ENCODE assay signal across 8 cellular contexts in the genomic region with DNA sequence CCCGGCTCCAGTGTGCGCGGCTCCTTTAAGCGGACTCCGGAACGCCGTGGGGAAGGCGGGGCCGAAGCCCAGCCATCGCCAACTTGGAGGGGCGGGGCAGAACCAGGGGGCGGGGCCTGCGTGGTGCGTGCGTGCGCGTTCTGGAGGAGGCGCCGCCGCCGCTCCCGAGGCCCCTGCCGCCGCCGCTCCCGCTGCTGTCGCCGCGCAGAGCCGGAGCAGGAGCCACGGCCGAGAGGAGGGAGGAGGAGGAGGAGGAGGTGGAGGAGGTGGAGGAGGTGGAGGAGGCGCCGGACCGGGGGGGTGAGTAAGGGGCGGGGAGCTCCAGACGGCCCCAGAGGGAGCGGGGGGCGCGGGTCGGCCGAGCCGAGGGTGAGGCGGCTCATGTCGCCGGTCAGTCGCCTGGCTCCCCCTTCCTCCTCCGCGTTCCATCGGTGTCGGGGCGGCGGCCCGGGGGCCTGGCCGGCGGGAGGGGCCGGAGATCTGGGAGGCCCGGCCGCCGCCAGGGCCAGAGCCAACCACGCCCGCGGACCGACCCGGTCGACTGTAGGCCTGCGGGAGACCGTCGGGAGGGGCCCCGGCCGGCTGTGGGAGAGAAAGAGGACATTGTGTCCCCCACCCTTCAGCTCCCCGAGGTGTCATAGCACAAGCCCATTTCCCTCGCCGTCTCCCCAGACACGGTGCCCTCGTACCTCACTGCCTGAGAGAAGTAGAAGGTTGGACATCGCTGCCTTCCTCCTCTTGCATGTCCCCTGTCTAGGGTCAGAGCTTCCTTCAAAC. TPM values are rescaled to one million over a fixed set of nuclear protein-coding genes. Genes with fewer than 3 reads are reported as not detected.
A peak's percentile ranks its signal among the peaks of the same experiment; 100 is the strongest.
DNase-seq lines count a peak whose midpoint lies in the region; TF ChIP-seq lines count a peak whose summit lies in the region.

A gene (plus strand): TSS at position 155 of the 777 bp plus-strand sequence. CDS start 71,572 bp downstream, outside the sequence.

- CTCF ChIA-PET in HEK293T (lab: Yijun Ruan, JAX): interaction anchor here (1.2 kb wide), 1 partner anchor 26 kb away, joined by 4 read pairs; no protein-coding TSS in a partner anchor

- peak; percentile 99 for DNase-seq in HEK293T (ENCODE audit: extremely low spot score)
- DNase-seq in NCI-H1092 (lab: John Stamatoyannopoulos, UW): peak; percentile 78
- DNase-seq in SKM-1 (lab: John Stamatoyannopoulos, UW; ENCODE audit: unreplicated experiment): peak; percentile 80
- DNase-seq in germinal center (ENCODE audit: low spot score): peak; percentile 97
- peak; percentile 58 for DNase-seq in non-pigmented ciliary epithelial cell (ENCODE audit: low read depth)

- H3K27me3 Mint-ChIP-seq in activated naive CD4-positive, alpha-beta T cell treated with anti-CD3 and anti-CD28 coated beads, Interleukin-2, amount 50 U/mL, for 24 hours: no peaks in the 10 kb centered on the region

- no peaks in the 10 kb centered on the region for H3K9me3 ChIP-seq in ES-I3 (ENCODE audit: control insufficient read depth, insufficient read depth, low read length)

- H3K36me3 Mint-ChIP-seq in activated naive CD4-positive, alpha-beta T cell treated with anti-CD3 and anti-CD28 coated beads, Interleukin-2, amount 50 U/mL, for 24 hours: peaks cover 5% of the 10 kb centered on the region

- peak within 1 kb of the TSS; percentile 90 for H3K27ac Mint-ChIP-seq in activated naive CD4-positive, alpha-beta T cell treated with anti-CD3 and anti-CD28 coated beads, Interleukin-2, amount 50 U/mL, for 24 hours

- H3K4me1 ChIP-seq in ES-I3 (ENCODE audit: insufficient read depth, low read length): peaks cover 4% of the 10 kb centered on the region

- H3K9me3 Mint-ChIP-seq in activated naive CD4-positive, alpha-beta T cell treated with anti-CD3 and anti-CD28 coated beads, Interleukin-2, amount 50 U/mL, for 24 hours: no peaks in the 10 kb centered on the region

- H3K9ac ChIP-seq in ES-I3 (ENCODE audit: low read depth, low read length): peak within 1 kb of the TSS; percentile 87

- no peak for TF ChIP-seq CTCF in subcutaneous adipose tissue (IDR thresholded peaks at IDR 0.05; ENCODE audit: low read depth)

- POLR2A ChIA-PET in HEK293T (lab: Yijun Ruan, JAX): interaction anchor here (0.5 to 1.4 kb wide), 10 partner anchors 9 to 1316 kb away, joined by 3 to 6 read pairs (median 3); no protein-coding TSS in a partner anchor

- H3K4me3 Mint-ChIP-seq in activated naive CD4-positive, alpha-beta T cell treated with anti-CD3 and anti-CD28 coated beads, Interleukin-2, amount 50 U/mL, for 24 hours: peak within 1 kb of the TSS; percentile 100

- H3K36me3 ChIP-seq in ES-I3 (ENCODE audit: insufficient read depth, low read length): no peaks in the 10 kb centered on the region

- H3K4me1 Mint-ChIP-seq in activated naive CD4-positive, alpha-beta T cell treated with anti-CD3 and anti-CD28 coated beads, Interleukin-2, amount 50 U/mL, for 24 hours: peaks cover 77% of the 10 kb centered on the region

TF ChIP-seq in HEK293T, 16 proteins besides CTCF, POLR2A, EP300 and RAD21:
- TF ChIP-seq FOXM1 (IDR thresholded peaks at IDR 0.05; ENCODE audit: borderline replicate concordance) (no peak), L3MBTL2 (conservative IDR thresholded peaks at IDR 0.05) (no peak), CTBP1 (IDR thresholded peaks at IDR 0.05; ENCODE audit: borderline replicate concordance) (no peak), NFRKB (IDR thresholded peaks at IDR 0.05) (no peak)

RNA-seq across cellular contexts. Expression of the gene that starts here (rescaled TPM):
- total RNA-seq in subcutaneous adipose tissue: 100 to 1,000 TPM in 2 of 4 donors, 10 to 100 TPM in 2; 61.4 to 167 (median 95.0) TPM

Comparison
In these comparisons a context has a peak if more than half of its experiments do, and no peak if none do; other contexts are left out.
1. Peak in every context shown above with its lines: DNase-seq.